ENCODE assay signal across 8 cellular contexts in the genomic region with DNA sequence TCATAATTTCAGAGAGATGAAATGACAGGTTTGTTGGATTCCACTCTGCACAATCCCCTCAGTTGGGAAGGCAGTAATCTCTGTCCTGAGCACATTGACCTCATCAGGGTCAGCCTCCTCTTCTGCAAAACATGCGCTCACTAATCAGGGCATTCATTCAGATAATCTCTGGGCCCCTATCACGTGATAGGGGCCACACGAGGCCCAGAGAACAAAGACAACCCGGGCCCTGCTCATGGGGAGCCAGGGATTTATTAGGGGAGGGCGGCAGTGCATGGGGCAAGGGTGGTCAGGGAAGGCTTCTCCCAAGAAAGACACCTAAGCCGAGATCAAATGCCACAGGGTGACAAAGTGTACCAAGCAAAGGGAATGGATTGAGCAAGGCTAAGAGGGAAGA. TPM values are rescaled to one million over a fixed set of nuclear protein-coding genes. Genes with fewer than 3 reads are reported as not detected.
DNase-seq lines count a peak whose midpoint lies in the region; ATAC-seq and TF ChIP-seq lines count a peak whose summit lies in the region.

No MANE protein-coding gene starts in this region.

- intact Hi-C loops in PC-9 (cut with micrococcal nuclease; ENCODE audit: unreplicated experiment) = loop anchor here (5.0 kb wide), 1 partner anchor 56 kb away; the partner anchor contains the start of gene GPX1

- H3K4me3 Mint-ChIP-seq in CD8-positive, alpha-beta memory T cell = peak overlapping the region; percentile 40 to 96 (median 90)
- peak overlapping the region; percentile 92 for H3K4me3 Mint-ChIP-seq in endodermal cell

- DNase-seq in CD8-positive, alpha-beta memory T cell = no peak
- DNase-seq in PC-9 = no peak
- no peak for DNase-seq in endodermal cell
- DNase-seq in osteoblast (ENCODE audit: insufficient read length, low spot score, missing footprints) = no peak
- no peak for DNase-seq in NCI-H345 treated with DMSO at 0.1 percent for 48 hours (lab: John Stamatoyannopoulos, UW; ENCODE audit: unreplicated experiment)
- DNase-seq in midbrain (lab: John Stamatoyannopoulos, UW) = no peak

- no peak overlapping the region for H2AFZ ChIP-seq in PC-9
- H2AFZ ChIP-seq in osteoblast (ENCODE audit: low read length) = no peak overlapping the region

- peak overlapping the region; percentile 95 for H3K27ac ChIP-seq in CD8-positive, alpha-beta memory T cell (ENCODE audit: low read depth, low read length)
- H3K27ac ChIP-seq in PC-9 = no peak overlapping the region
- H3K27ac ChIP-seq in endodermal cell (ENCODE audit: low read depth, low read length) = no peak overlapping the region
- H3K27ac ChIP-seq in osteoblast (ENCODE audit: low read depth, low read length) = peak overlapping the region; percentile 95

- peaks cover 33% of the 10 kb centered on the region; the same call in 1 of the 2 replicates for H3F3A ChIP-seq in PC-9 (ENCODE audit: insufficient read depth, low read depth)

- 89 to 96% methylated on average over 4 to 6 of the region's 6 CpGs for WGBS in endodermal cell (ENCODE audit: insufficient coverage in 1 of 2, insufficient read length in 1 of 2), 2 experiments

- peaks cover 6% of the 10 kb centered on the region for H3K36me3 ChIP-seq in CD8-positive, alpha-beta memory T cell (ENCODE audit: insufficient read depth, low read length)
- no peaks in the 10 kb centered on the region for H3K36me3 ChIP-seq in PC-9 (ENCODE audit: low read depth)
- peaks cover 6% of the 10 kb centered on the region for H3K36me3 ChIP-seq in endodermal cell (ENCODE audit: control insufficient read depth, insufficient read depth, low read length)
- peaks cover 33% of the 10 kb centered on the region for H3K36me3 ChIP-seq in osteoblast (ENCODE audit: insufficient read depth, low read length)

- CTCF ChIA-PET in CD8-positive, alpha-beta memory T cell (lab: Charles Lee) = interaction anchor here (1.7 to 3.1 kb wide), 3 partner anchors 15 to 73 kb away, joined by 7 to 19 read pairs (median 11); partner anchors contain the start of genes NICN1 and USP4
- CTCF ChIA-PET in PC-9 (lab: Charles Lee) = interaction anchor here (1.0 kb wide), 1 partner anchor 36 kb away, joined by 12 read pairs; no protein-coding TSS in a partner anchor

- H3K4me1 Mint-ChIP-seq in CD8-positive, alpha-beta memory T cell = peaks cover 69 to 81% (median 71%) of the 10 kb centered on the region in 3 donors
- H3K4me1 Mint-ChIP-seq in endodermal cell = peaks cover 29% of the 10 kb centered on the region

- H3K9me3 ChIP-seq in CD8-positive, alpha-beta memory T cell (ENCODE audit: low read length) = no peaks in the 10 kb centered on the region
- no peaks in the 10 kb centered on the region for H3K9me3 ChIP-seq in PC-9 (ENCODE audit: insufficient read depth, low read depth)
- no peaks in the 10 kb centered on the region for H3K9me3 ChIP-seq in endodermal cell (ENCODE audit: control insufficient read depth, low read length)
- no peaks in the 10 kb centered on the region for H3K9me3 ChIP-seq in osteoblast (ENCODE audit: low read depth, low read length)

- peaks cover 0 to 32% (median 1%) of the 10 kb centered on the region in 3 donors for H3K36me3 Mint-ChIP-seq in CD8-positive, alpha-beta memory T cell
- peaks cover 9% of the 10 kb centered on the region for H3K36me3 Mint-ChIP-seq in endodermal cell (ENCODE audit: low read depth)

- no peaks in the 10 kb centered on the region for H3K27me3 ChIP-seq in CD8-positive, alpha-beta memory T cell (ENCODE audit: insufficient read depth, low read length, poor library complexity, severe bottlenecking)
- H3K27me3 ChIP-seq in PC-9 (ENCODE audit: insufficient read depth, low read depth) = no peaks in the 10 kb centered on the region
- no peaks in the 10 kb centered on the region for H3K27me3 ChIP-seq in endodermal cell (ENCODE audit: control insufficient read depth, insufficient read depth, low read length, poor library complexity, severe bottlenecking)
- H3K27me3 ChIP-seq in osteoblast (ENCODE audit: insufficient read depth, low read length) = no peaks in the 10 kb centered on the region

- POLR2A ChIA-PET in CD8-positive, alpha-beta memory T cell (lab: Charles Lee) = interaction anchor here (3.4 kb wide), 1 partner anchor 16 kb away, joined by 24 read pairs; the partner anchor contains the start of gene NICN1
- POLR2A ChIA-PET in PC-9 (lab: Charles Lee; ENCODE audit: unreplicated experiment) = no interaction called here

- H4K20me1 ChIP-seq in PC-9 (ENCODE audit: insufficient read depth) (peaks cover 28% of the 10 kb centered on the region), osteoblast (ENCODE audit: insufficient read depth, low read length) (peaks cover 24% of the 10 kb centered on the region)

- H3K4me3 ChIP-seq in CD8-positive, alpha-beta memory T cell (ENCODE audit: low read length) = peak overlapping the region; percentile 93
- H3K4me3 ChIP-seq in PC-9 (peak overlapping the region; percentile 83; the same call in 1 of the 2 replicates), endodermal cell (ENCODE audit: low read length) (peak overlapping the region; percentile 96), osteoblast (ENCODE audit: insufficient read depth, low read length) (peak overlapping the region; percentile 91)

- no peaks in the 10 kb centered on the region for H3K9me3 Mint-ChIP-seq in CD8-positive, alpha-beta memory T cell
- no peaks in the 10 kb centered on the region for H3K9me3 Mint-ChIP-seq in endodermal cell

- ATAC-seq in HG03159 (IDR thresholded peaks at IDR 0.05; ENCODE audit: unreplicated experiment) (no peak), HG03520 (IDR thresholded peaks at IDR 0.05; ENCODE audit: unreplicated experiment) (no peak)

- peaks cover 76% of the 10 kb centered on the region for H3K4me1 ChIP-seq in CD8-positive, alpha-beta memory T cell (ENCODE audit: insufficient read depth, low read length)
- H3K4me1 ChIP-seq in PC-9 (replicated peaks; ENCODE audit: insufficient read depth) (peaks cover 48% of the 10 kb centered on the region), endodermal cell (ENCODE audit: control insufficient read depth, insufficient read depth, low read length) (peaks cover 7% of the 10 kb centered on the region), osteoblast (ENCODE audit: insufficient read depth, low read length) (peaks cover 25% of the 10 kb centered on the region)

- H3K9me2 ChIP-seq in PC-9 (ENCODE audit: insufficient read depth) = no peaks in the 10 kb centered on the region

- H3K79me2 ChIP-seq in PC-9 (ENCODE audit: low read depth) (peaks cover 55% of the 10 kb centered on the region), osteoblast (ENCODE audit: insufficient read depth, low read length) (peaks cover 65% of the 10 kb centered on the region)

- peak overlapping the region; percentile 85 to 97 (median 94) for H3K27ac Mint-ChIP-seq in CD8-positive, alpha-beta memory T cell
- H3K27ac Mint-ChIP-seq in endodermal cell = peak overlapping the region; percentile 97

- H3K4me2 ChIP-seq in PC-9 = peak overlapping the region; percentile 95
- H3K4me2 ChIP-seq in osteoblast (ENCODE audit: insufficient read depth, low read length) = peak overlapping the region; percentile 88

- peaks cover 0 to 4% of the 10 kb centered on the region in 2 donors for H3K27me3 Mint-ChIP-seq in CD8-positive, alpha-beta memory T cell
- H3K27me3 Mint-ChIP-seq in endodermal cell (ENCODE audit: insufficient read depth) = no peaks in the 10 kb centered on the region

- TF ChIP-seq CTCF in PC-9 (conservative IDR thresholded peaks at IDR 0.05) (no peak), endodermal cell (conservative IDR thresholded peaks at IDR 0.05) (no peak), osteoblast (IDR thresholded peaks at IDR 0.05; ENCODE audit: extremely low read depth, low read depth, low read length) (no peak)

- H3K9ac ChIP-seq in endodermal cell (ENCODE audit: extremely low read depth, low read length, poor library complexity, severe bottlenecking) = no peak overlapping the region

- BruUV-seq in PC-9 (replicated peaks; lab: Mats Ljungman, UMichigan) = no TSS peak

RNA-seq across cellular contexts. Expression of gene TCTA, which starts 1.1 kb away (rescaled TPM):
- total RNA-seq in CD8-positive, alpha-beta memory T cell = 10 to 100 TPM; 21.3 to 23.2 TPM
- polyA plus RNA-seq in CD8-positive, alpha-beta memory T cell = 38.4 TPM
- total RNA-seq in PC-9 (2021) (17.0 and 17.2 TPM in 2 replicates), endodermal cell (10 to 100 TPM in 1 of 2 donors, 1 to 10 TPM in 1; 6.3 to 11.2 TPM), osteoblast (35.8 and 37.4 TPM in 2 replicates)
- 8.1 TPM for polyA plus RNA-seq in endodermal cell (2013, experiment 1 of 2)
- polyA plus RNA-seq in endodermal cell (2013, experiment 2 of 2) = 6.9 TPM

RNA-seq across cellular contexts. Expression of gene RHOA, which starts 1.6 kb away (rescaled TPM):
- total RNA-seq in CD8-positive, alpha-beta memory T cell = 100 to 1,000 TPM; 478 to 506 TPM
- polyA plus RNA-seq in CD8-positive, alpha-beta memory T cell = 678 TPM
- total RNA-seq in PC-9 (2021) = 413 and 416 TPM in 2 replicates
- total RNA-seq in endodermal cell = 100 to 1,000 TPM; 359 to 371 TPM
- 416 TPM for polyA plus RNA-seq in endodermal cell (2013, experiment 1 of 2)
- polyA plus RNA-seq in endodermal cell (2013, experiment 2 of 2) = 399 TPM
- 860 and 899 TPM in 2 replicates for total RNA-seq in osteoblast

RNA-seq across cellular contexts. Expression of gene AMT, which starts 8.9 kb away (rescaled TPM):
- total RNA-seq in CD8-positive, alpha-beta memory T cell = 1 to 10 TPM; 1.3 to 1.6 TPM
- 0.62 TPM for polyA plus RNA-seq in CD8-positive, alpha-beta memory T cell
- total RNA-seq in PC-9 (2021) = 12.9 and 17.6 TPM in 2 replicates
- total RNA-seq in endodermal cell = 10 to 100 TPM; 44.4 to 51.7 TPM
- polyA plus RNA-seq in endodermal cell (2013, experiment 1 of 2) = 25.9 TPM
- 21.9 TPM for polyA plus RNA-seq in endodermal cell (2013, experiment 2 of 2)
- total RNA-seq in osteoblast = 1.1 and 1.2 TPM in 2 replicates

RNA-seq across cellular contexts. Expression of gene NICN1, which starts 15.8 kb away (rescaled TPM):
- total RNA-seq in CD8-positive, alpha-beta memory T cell = 10 to 100 TPM; 12.2 to 12.3 TPM
- 7.0 TPM for polyA plus RNA-seq in CD8-positive, alpha-beta memory T cell
- total RNA-seq in PC-9 (2021) (14.6 and 23.7 TPM in 2 replicates), endodermal cell (10 to 100 TPM; 10.4 to 19.6 TPM), osteoblast (3.8 and 4.7 TPM in 2 replicates)
- polyA plus RNA-seq in endodermal cell (2013, experiment 1 of 2) = 20.8 TPM
- 17.5 TPM for polyA plus RNA-seq in endodermal cell (2013, experiment 2 of 2)

RNA-seq across cellular contexts. Expression of gene GPX1, which starts 55.2 kb away (rescaled TPM):
- 100 to 1,000 TPM; 223 to 231 TPM for total RNA-seq in CD8-positive, alpha-beta memory T cell
- polyA plus RNA-seq in CD8-positive, alpha-beta memory T cell = 140 TPM
- total RNA-seq in PC-9 (2021) (386 and 394 TPM in 2 replicates), endodermal cell (100 to 1,000 TPM; 178 to 195 TPM), osteoblast (174 and 183 TPM in 2 replicates)
- 137 TPM for polyA plus RNA-seq in endodermal cell (2013, experiment 1 of 2)
- polyA plus RNA-seq in endodermal cell (2013, experiment 2 of 2) = 132 TPM

Comparison
In these comparisons a context has a peak if more than half of its experiments do, and no peak if none do; other contexts are left out.
1. H3K27ac ChIP-seq: peak in CD8-positive, alpha-beta memory T cell (single experiment) and osteoblast (single experiment); none in PC-9 (single experiment) and endodermal cell (single experiment).
2. Peak in every context shown above with its lines, with median percentiles within 50 percentile points of each other: H3K4me3 ChIP-seq.